ENCODE assay signal across 10 cellular contexts in genomic region chrX:40140706-40141499, GRCh38. TPM values are rescaled to one million over a fixed set of nuclear protein-coding genes. Genes with fewer than 3 reads are reported as not detected.
DNase-seq lines count a peak whose midpoint lies in the region; ATAC-seq and TF ChIP-seq lines count a peak whose summit lies in the region.
"Had no signal": no experiment of that assay in that cellular context is flagged by ENCODE, and none has a peak within 500 bp of the region (broad histone marks: within the 10 kb centered on the region; RNA-seq: fewer than 3 reads in every experiment).

No MANE protein-coding gene starts in this region.

- H3K9me3 Mint-ChIP-seq in brain (peaks cover 0 to 2% (median 0%) of the 10 kb centered on the region in 5 experiments), T-cell (no peaks in the 10 kb centered on the region)
- H3K9me3 Mint-ChIP-seq: activated T-helper 2 cell treated with anti-CD3 and anti-CD28 coated beads, Interferon-gamma antibody, Interleukin-2, Interleukin-4, amounts not matched to agents 10 μg/mL and 5 μg/mL and 100 μg/mL, durations not matched to agents 14 hours and 24 hours and 36 hours had no signal

- no peak for TF ChIP-seq POLR2A in HCT116 (IDR thresholded peaks at IDR 0.05; ENCODE audit: borderline replicate concordance, extremely low read depth, insufficient read depth, insufficient read length)
- TF ChIP-seq POLR2A in sigmoid colon (IDR thresholded peaks at IDR 0.05) = no peak

- peak overlapping the region; percentile 53 for H3K4me2 ChIP-seq in HCT116 (ENCODE audit: low read length)

- peak overlapping the region; percentile 39 for H3K9ac ChIP-seq in HCT116 (ENCODE audit: low read length)

- H3K4me3 Mint-ChIP-seq in brain (no peak overlapping the region), T-cell (no peak overlapping the region)

- H3K36me3 ChIP-seq in HCT116 (ENCODE audit: control insufficient read depth in 1 of 2, insufficient read depth in 2 of 2, low read length in 2 of 2) (no peaks in the 10 kb centered on the region), sigmoid colon (no peaks in the 10 kb centered on the region)

- H3K27ac ChIP-seq in HCT116 (ENCODE audit: low read depth, low read length) (peak overlapping the region; percentile 65), sigmoid colon (peak overlapping the region; percentile 69 to 83 (median 76))

- H3K9me3 ChIP-seq in HCT116 (ENCODE audit: control insufficient read depth in 1 of 2, insufficient read depth in 1 of 2, low read depth in 1 of 2, low read length in 2 of 2) (no peaks in the 10 kb centered on the region), sigmoid colon (no peaks in the 10 kb centered on the region)

- H3K27me3 ChIP-seq in HCT116 (ENCODE audit: insufficient read depth, low read length) (no peaks in the 10 kb centered on the region), sigmoid colon (peaks cover 0 to 9% (median 0%) of the 10 kb centered on the region in 3 donors)

- H3K27ac Mint-ChIP-seq in brain (peak overlapping the region in 3 of 5 experiments; percentile 48 to 89 (median 75)), T-cell (no peak overlapping the region)
- H3K27ac Mint-ChIP-seq: activated T-helper 2 cell treated with anti-CD3 and anti-CD28 coated beads, Interferon-gamma antibody, Interleukin-2, Interleukin-4, amounts not matched to agents 10 μg/mL and 5 μg/mL and 100 μg/mL, durations not matched to agents 14 hours and 24 hours and 36 hours had no signal

- H2AFZ ChIP-seq in HCT116 (ENCODE audit: low read depth, low read length, poor library complexity, severe bottlenecking) = no peak overlapping the region

- TF ChIP-seq EP300 in sigmoid colon (IDR thresholded peaks at IDR 0.05) = no peak

- H3K27me3 Mint-ChIP-seq in brain (peaks cover 39% of the 10 kb centered on the region), T-cell (peaks cover 0 to 4% of the 10 kb centered on the region in 2 donors)

- H3K4me3 ChIP-seq in HCT116 (replicated peaks in 1 of 2; ENCODE audit: low read depth in 1 of 2, low read length in 2 of 2) (no peak overlapping the region), sigmoid colon (no peak overlapping the region)

- no peak for TF ChIP-seq RAD21 in HCT116 (IDR thresholded peaks at IDR 0.05; ENCODE audit: low read depth)

- in situ Hi-C loops in G401 (cut with HindIII; ENCODE audit: low sequenced_read_pairs) = no loop called here

- no peaks in the 10 kb centered on the region for H4K20me1 ChIP-seq in HCT116 (ENCODE audit: insufficient read depth)

- 40 to 54% methylated on average over 12 of the region's 12 CpGs for WGBS in sigmoid colon, 2 donors

- H3K36me3 Mint-ChIP-seq in brain (peaks cover 5% of the 10 kb centered on the region), T-cell (no peaks in the 10 kb centered on the region)

- peaks cover 38% of the 10 kb centered on the region for H3K4me1 Mint-ChIP-seq in brain
- peaks cover 2 to 8% (median 3%) of the 10 kb centered on the region in 3 donors for H3K4me1 Mint-ChIP-seq in T-cell

- peaks cover 30% of the 10 kb centered on the region for H3K79me2 ChIP-seq in HCT116 (ENCODE audit: insufficient read depth, low read length)

- CTCF ChIA-PET in HCT116 (lab: Charles Lee) = no interaction called here
- CTCF ChIA-PET in T-cell (lab: Charles Lee) = no interaction called here

- RAD21 ChIA-PET in HCT116 (lab: Charles Lee; ENCODE audit: low non-redundant PET in 1 of 2, low total read pairs in 2 of 2, uncharacterized antibody in 2 of 2, unreplicated experiment in 2 of 2) = interaction anchor here in 1 of 2 experiments (1.0 kb wide), 1 partner anchor 43 kb away, joined by 4 read pairs; the partner anchor contains the start of gene BCOR

- ATAC-seq in HCT116 = peak; percentile 69
- ATAC-seq in HG03520 (IDR thresholded peaks at IDR 0.05; ENCODE audit: unreplicated experiment) = no peak
- no peak for ATAC-seq in T-cell (replicated peaks in 1 of 4)

- H3K4me1 ChIP-seq in HCT116 (ENCODE audit: control insufficient read depth in 1 of 2, insufficient read depth in 2 of 2, low read length in 2 of 2) (peaks cover 41 to 62% of the 10 kb centered on the region in 2 experiments), sigmoid colon (peaks cover 0 to 35% (median 22%) of the 10 kb centered on the region in 4 donors)

- TF ChIP-seq CTCF in HCT116 (IDR thresholded peaks at IDR 0.05 in 2 of 3, conservative IDR thresholded peaks at IDR 0.05 in 1 of 3; ENCODE audit: borderline replicate concordance in 1 of 3, insufficient read depth in 1 of 3, low read depth in 2 of 3, low read length in 2 of 3) (no peak), brain (conservative IDR thresholded peaks at IDR 0.05) (no peak), sigmoid colon (IDR thresholded peaks at IDR 0.05) (no peak)

- DNase-seq in HCT116 (ENCODE audit: low read depth, low spot score) (no peak), kidney glomerular epithelial cell (lab: John Stamatoyannopoulos, UW) (peak; percentile 15), sigmoid colon (peak; percentile 72), T-cell (no peak), G401 (ENCODE audit: low spot score) (no peak), NCI-H187 treated with DMSO at 0.1 percent for 48 hours (lab: John Stamatoyannopoulos, UW) (no peak)
- DNase-seq: NCI-H82 had no signal

- no TSS peak for BruUV-seq in HCT116 (replicated peaks; lab: Mats Ljungman, UMichigan)

- no peaks in the 10 kb centered on the region for H3K9me2 ChIP-seq in HCT116 (ENCODE audit: insufficient read depth)

- intact Hi-C loops in HCT116 (cut with micrococcal nuclease) = no loop called here
- intact Hi-C loops in sigmoid colon (cut with DNase I) = no loop called here

- POLR2A ChIA-PET in HCT116 (lab: Charles Lee) = interaction anchor here (0.6 to 1.6 kb wide), 2 partner anchors 27 to 43 kb away, joined by 3 to 4 read pairs; partner anchors contain the start of gene BCOR
- POLR2A ChIA-PET in T-cell (lab: Charles Lee) = no interaction called here

TF ChIP-seq in HCT116, 20 proteins besides CTCF, POLR2A, EP300 and RAD21:
- TF ChIP-seq TCF7L2 (IDR thresholded peaks at IDR 0.05; ENCODE audit: borderline replicate concordance, extremely low read depth, insufficient read depth, insufficient read length) (peak; percentile 72), SIN3A (IDR thresholded peaks at IDR 0.05; ENCODE audit: low read depth) (no peak), POLR2AphosphoS5 (IDR thresholded peaks at IDR 0.05; ENCODE audit: low read depth, low read length) (peak; percentile 14; the same call in 1 of the 2 replicates), ELF1 (IDR thresholded peaks at IDR 0.05; ENCODE audit: borderline replicate concordance, low read depth) (no peak), ZFX (IDR thresholded peaks at IDR 0.05) (no peak), SP1 (IDR thresholded peaks at IDR 0.05; ENCODE audit: low read depth) (no peak), JUND (IDR thresholded peaks at IDR 0.05) (no peak)

RNA-seq across cellular contexts. Expression of gene BCOR, which starts 43.1 kb away (rescaled TPM):
- total RNA-seq in HCT116 (2021; ENCODE audit: unreplicated experiment) (35.1 TPM), sigmoid colon (10 to 100 TPM; 15.8 to 31.6 (median 23.0) TPM), T-cell (10 to 100 TPM; 24.4 to 49.2 (median 42.2) TPM)
- 12.3 and 14.5 TPM in 2 replicates for polyA plus RNA-seq in HCT116 (2012)
- polyA plus RNA-seq in brain (ENCODE audit: insufficient read depth, low read depth, low replicate concordance) (41.6 TPM), sigmoid colon (10 to 100 TPM in 1 of 3 donors, 1 to 10 TPM in 2; 3.5 to 11.5 (median 3.6) TPM)
- 21.3 and 28.8 TPM in 2 replicates for total RNA-seq in G401 (2014; rRNA removed; shearing (Covaris generic))

Comparison
In these comparisons a context has a peak if more than half of its experiments do, and no peak if none do; other contexts are left out.
1. DNase-seq: peak in kidney glomerular epithelial cell (single experiment) and sigmoid colon (single experiment); none in HCT116 (single experiment), T-cell (0 of 34), G401 (single experiment) and NCI-H187 treated with DMSO at 0.1 percent for 48 hours (single experiment).
2. H3K27ac Mint-ChIP-seq: peak in brain (3 of 5); none in T-cell (0 of 2).